ENCODE assay signal across 23 cellular contexts in the genomic region with DNA sequence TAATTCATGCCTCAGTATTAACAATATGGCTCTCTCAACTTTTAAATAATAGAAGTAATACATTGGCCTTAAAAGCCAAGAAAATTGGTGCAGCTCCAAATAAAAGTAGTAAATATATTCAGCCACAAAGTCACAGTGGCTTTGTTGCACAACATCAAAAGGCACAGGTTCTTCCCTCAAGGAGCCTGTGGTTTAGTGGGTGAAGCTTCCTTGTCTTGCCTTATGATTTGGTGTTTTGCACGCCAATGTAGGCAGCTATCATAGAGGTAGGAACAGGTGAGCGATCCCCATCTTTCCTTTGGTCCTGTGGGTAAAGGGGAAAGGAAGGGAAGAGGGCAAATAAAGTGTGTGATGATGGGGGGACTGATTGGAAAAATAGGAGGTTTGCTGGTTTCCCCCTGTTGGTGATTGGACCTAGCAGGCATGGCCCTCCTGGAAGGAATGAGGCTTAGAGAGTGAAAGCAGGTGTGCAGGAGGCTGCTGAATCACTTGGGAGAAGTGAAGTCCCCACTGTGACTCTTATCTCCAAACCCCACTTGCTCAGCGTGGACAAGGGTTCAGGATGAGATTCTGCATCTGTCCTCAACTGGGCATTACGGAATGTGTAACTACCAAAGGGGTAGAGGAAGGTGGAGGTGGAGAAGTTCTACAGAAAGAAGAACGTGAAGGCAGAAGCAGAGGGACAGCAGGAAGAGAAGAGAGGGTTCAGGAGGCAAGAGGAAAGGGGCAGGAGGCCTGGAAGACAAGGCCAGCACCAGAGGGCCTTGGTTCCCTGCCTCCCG. TPM values are rescaled to one million over a fixed set of nuclear protein-coding genes. Genes with fewer than 3 reads are reported as not detected.
DNase-seq lines count a peak whose midpoint lies in the region; ATAC-seq and TF ChIP-seq lines count a peak whose summit lies in the region.
"Had no signal": no experiment of that assay in that cellular context is flagged by ENCODE, and none has a peak within 500 bp of the region (broad histone marks: within the 10 kb centered on the region; RNA-seq: fewer than 3 reads in every experiment).

No MANE protein-coding gene starts in this region.

- no peak for TF ChIP-seq CTCF in nephron progenitor cell (IDR thresholded peaks at IDR 0.05)

- POLR2A ChIA-PET in CD8-positive, alpha-beta memory T cell (lab: Charles Lee): no interaction called here

- H3K9me3 Mint-ChIP-seq in CD8-positive, alpha-beta memory T cell: peaks cover 0 to 3% (median 0%) of the 10 kb centered on the region in 5 donors
- H3K9me3 Mint-ChIP-seq in activated naive CD8-positive, alpha-beta T cell treated with anti-CD3 and anti-CD28 coated beads, Interleukin-2, amount 50 U/mL, for 24 hours: no peaks in the 10 kb centered on the region
- H3K9me3 Mint-ChIP-seq in nephron progenitor cell: peaks cover 5% of the 10 kb centered on the region
- H3K9me3 Mint-ChIP-seq: activated naive CD4-positive, alpha-beta T cell treated with anti-CD3 and anti-CD28 coated beads, Interleukin-2, amount 50 U/mL, for 24 hours; activated T-cell treated with anti-CD3 and anti-CD28 coated beads, Interleukin-2, amount 50 U/mL, for 24 hours; CD8-positive, alpha-beta T cell had no signal

- no peak overlapping the region for H3K4me3 ChIP-seq in CD8-positive, alpha-beta memory T cell (ENCODE audit: low read length)
- H3K4me3 ChIP-seq in Jurkat, Clone E6-1 (ENCODE audit: low read length): no peak overlapping the region
- H3K4me3 ChIP-seq: GM23248, sigmoid colon, thyroid gland had no signal

- peak overlapping the region in 1 of 8 donors; percentile 23 for H3K27ac Mint-ChIP-seq in CD8-positive, alpha-beta memory T cell
- H3K27ac Mint-ChIP-seq in activated naive CD8-positive, alpha-beta T cell treated with anti-CD3 and anti-CD28 coated beads, Interleukin-2, amount 50 U/mL, for 24 hours: peak overlapping the region; percentile 67
- H3K27ac Mint-ChIP-seq in nephron progenitor cell: peak overlapping the region; percentile 96
- H3K27ac Mint-ChIP-seq: activated naive CD4-positive, alpha-beta T cell treated with anti-CD3 and anti-CD28 coated beads, Interleukin-2, amount 50 U/mL, for 24 hours; activated T-cell treated with anti-CD3 and anti-CD28 coated beads, Interleukin-2, amount 50 U/mL, for 24 hours; CD8-positive, alpha-beta T cell had no signal

- H3K27ac ChIP-seq in CD8-positive, alpha-beta memory T cell (ENCODE audit: low read depth, low read length): peak overlapping the region; percentile 32
- H3K27ac ChIP-seq: GM23248, sigmoid colon, thyroid gland had no signal

- peaks cover 6% of the 10 kb centered on the region for H3K4me1 ChIP-seq in CD8-positive, alpha-beta memory T cell (ENCODE audit: insufficient read depth, low read length)
- H3K4me1 ChIP-seq: thyroid gland had no signal

- ATAC-seq in activated naive CD8-positive, alpha-beta T cell treated with anti-CD3 and anti-CD28 coated beads, Interleukin-2, amount 50 U/mL, for 24 hours: no peak
- ATAC-seq: CD8-positive, alpha-beta T cell; HepG2 had no signal

- H3K36me3 ChIP-seq in CD8-positive, alpha-beta memory T cell (ENCODE audit: insufficient read depth, low read length): no peaks in the 10 kb centered on the region
- H3K36me3 ChIP-seq: sigmoid colon, thyroid gland had no signal

- no peaks in the 10 kb centered on the region for H3K36me3 Mint-ChIP-seq in CD8-positive, alpha-beta memory T cell
- no peaks in the 10 kb centered on the region for H3K36me3 Mint-ChIP-seq in activated naive CD8-positive, alpha-beta T cell treated with anti-CD3 and anti-CD28 coated beads, Interleukin-2, amount 50 U/mL, for 24 hours (ENCODE audit: low read depth)
- H3K36me3 Mint-ChIP-seq in nephron progenitor cell (ENCODE audit: low read depth): no peaks in the 10 kb centered on the region
- H3K36me3 Mint-ChIP-seq: activated naive CD4-positive, alpha-beta T cell treated with anti-CD3 and anti-CD28 coated beads, Interleukin-2, amount 50 U/mL, for 24 hours; brain; CD8-positive, alpha-beta T cell had no signal

- peaks cover 4 to 20% of the 10 kb centered on the region in 2 donors for H3K27me3 Mint-ChIP-seq in CD8-positive, alpha-beta memory T cell
- H3K27me3 Mint-ChIP-seq in activated naive CD8-positive, alpha-beta T cell treated with anti-CD3 and anti-CD28 coated beads, Interleukin-2, amount 50 U/mL, for 24 hours: no peaks in the 10 kb centered on the region
- H3K27me3 Mint-ChIP-seq in nephron progenitor cell (ENCODE audit: low read depth, poor library complexity): peaks cover 3% of the 10 kb centered on the region
- H3K27me3 Mint-ChIP-seq: activated naive CD4-positive, alpha-beta T cell treated with anti-CD3 and anti-CD28 coated beads, Interleukin-2, amount 50 U/mL, for 24 hours had no signal

- CTCF ChIA-PET in CD8-positive, alpha-beta memory T cell (lab: Charles Lee): no interaction called here

- H3K4me3 Mint-ChIP-seq in CD8-positive, alpha-beta memory T cell: no peak overlapping the region
- H3K4me3 Mint-ChIP-seq in activated naive CD8-positive, alpha-beta T cell treated with anti-CD3 and anti-CD28 coated beads, Interleukin-2, amount 50 U/mL, for 24 hours: no peak overlapping the region
- peak overlapping the region; percentile 49 for H3K4me3 Mint-ChIP-seq in nephron progenitor cell
- H3K4me3 Mint-ChIP-seq: activated naive CD4-positive, alpha-beta T cell treated with anti-CD3 and anti-CD28 coated beads, Interleukin-2, amount 50 U/mL, for 24 hours; activated T-cell treated with anti-CD3 and anti-CD28 coated beads, Interleukin-2, amount 50 U/mL, for 24 hours; brain; CD8-positive, alpha-beta T cell had no signal

- no peak for DNase-seq in CD8-positive, alpha-beta memory T cell
- peak; percentile 23 for DNase-seq in Jurkat, Clone E6-1 (ENCODE audit: low read depth, low spot score)
- DNase-seq in activated naive CD8-positive, alpha-beta T cell treated with anti-CD3 and anti-CD28 coated beads, Interleukin-2, amount 50 U/mL, for 24 hours: no peak
- DNase-seq in nephron progenitor cell: no peak
- no peak for DNase-seq in amygdala (lab: John Stamatoyannopoulos, UW)
- DNase-seq in NCI-H1417 treated with DMSO at 0.1 percent for 48 hours (lab: John Stamatoyannopoulos, UW): no peak
- no peak for DNase-seq in NCI-H510A treated with DMSO at 0.1 percent for 48 hours (lab: John Stamatoyannopoulos, UW)
- DNase-seq: activated T-cell treated with anti-CD3 and anti-CD28 coated beads, Interleukin-2, amount 50 U/mL, for 24 hours; CD8-positive, alpha-beta T cell; DMS79; GM23248; mammary epithelial cell; MM.1S; NCI-H1930; posterior cingulate gyrus; sigmoid colon; thyroid gland had no signal

- peaks cover 0 to 5% (median 0%) of the 10 kb centered on the region in 3 donors for H3K4me1 Mint-ChIP-seq in CD8-positive, alpha-beta memory T cell
- peaks cover 10% of the 10 kb centered on the region for H3K4me1 Mint-ChIP-seq in activated naive CD8-positive, alpha-beta T cell treated with anti-CD3 and anti-CD28 coated beads, Interleukin-2, amount 50 U/mL, for 24 hours
- H3K4me1 Mint-ChIP-seq in nephron progenitor cell: peaks cover 44% of the 10 kb centered on the region

- no peaks in the 10 kb centered on the region for H3K9me3 ChIP-seq in CD8-positive, alpha-beta memory T cell (ENCODE audit: low read length)
- H3K9me3 ChIP-seq: sigmoid colon, thyroid gland had no signal

- H3K27me3 ChIP-seq in CD8-positive, alpha-beta memory T cell (ENCODE audit: insufficient read depth, low read length, poor library complexity, severe bottlenecking): no peaks in the 10 kb centered on the region
- H3K27me3 ChIP-seq: sigmoid colon, thyroid gland had no signal

RNA-seq across cellular contexts. Expression of gene TNP1, which starts 20.1 kb away (rescaled TPM):
- total RNA-seq in CD8-positive, alpha-beta memory T cell: not detected
- not detected for polyA plus RNA-seq in CD8-positive, alpha-beta memory T cell
- polyA plus RNA-seq in Jurkat, Clone E6-1 (2012; ENCODE audit: insufficient read depth, insufficient read length): not detected
- total RNA-seq: CD8-positive, alpha-beta T cell; glomerular endothelial cell; GM23248; HepG2; mammary epithelial cell; myocyte; NCI-H460; sigmoid colon had no signal
- polyA plus RNA-seq: GM23248, HepG2, mammary epithelial cell, sigmoid colon had no signal
